ENCODE assay signal across 9 cellular contexts in genomic region chr9:89172398-89172797, GRCh38. TPM values are rescaled to one million over a fixed set of nuclear protein-coding genes. Genes with fewer than 3 reads are reported as not detected.
"Had no signal": no experiment of that assay in that cellular context is flagged by ENCODE, and none has a peak within 500 bp of the region (broad histone marks: within the 10 kb centered on the region; RNA-seq: fewer than 3 reads in every experiment).

No MANE protein-coding gene starts in this region.

- FAIRE-seq: H1, H54, HepG2, K562 had no signal

- H3K4me3 ChIP-seq: GM23338, K562 had no signal

- H3K27ac ChIP-seq: HL-60 had no signal

- DNase-seq: H9, HFFc6, KG1 had no signal

- ATAC-seq: K562 had no signal

RNA-seq across cellular contexts. Expression of gene SHC3, which starts 6.2 kb away (rescaled TPM):
- total RNA-seq: K562 had no signal
- polyA plus RNA-seq: K562 had no signal
